Comparison of ENCODE assay signal across 8 cellular contexts in genomic region chr17:75876938-75877751, GRCh38. TPM values are rescaled to one million over a fixed set of nuclear protein-coding genes. Genes with fewer than 3 reads are reported as not detected.
DNase-seq lines count a peak whose midpoint lies in the region; ATAC-seq, FAIRE-seq and TF ChIP-seq lines count a peak whose summit lies in the region.

No MANE protein-coding gene starts in this region.

- TF ChIP-seq POLR2A in GM18505 (IDR thresholded peaks at IDR 0.05; ENCODE audit: borderline replicate concordance, extremely low read depth, insufficient read depth, insufficient read length), result peak; percentile 19

- peak overlapping the region; percentile 54 for H3K27ac ChIP-seq in SJSA1
- H3K27ac ChIP-seq in kidney (ENCODE audit: low read depth in 2 of 2, low read length in 2 of 2), result peak overlapping the region; percentile 95 to 96
- H3K27ac ChIP-seq in skeletal muscle tissue (ENCODE audit: low read depth, low read length), result peak overlapping the region; percentile 96

- peaks cover 44% of the 10 kb centered on the region for H3K4me1 ChIP-seq in SJSA1 (replicated peaks)
- H3K4me1 ChIP-seq in kidney (ENCODE audit: control insufficient read depth in 1 of 2, insufficient read depth in 1 of 2, low read depth in 1 of 2, low read length in 2 of 2), result peaks cover 27 to 36% of the 10 kb centered on the region in 2 donors
- peaks cover 51 to 73% (median 60%) of the 10 kb centered on the region in 3 donors for H3K4me1 ChIP-seq in skeletal muscle tissue (ENCODE audit: control insufficient read depth in 3 of 3, insufficient read depth in 3 of 3, low read length in 3 of 3)

- in situ Hi-C loops in ACHN (cut with HindIII; ENCODE audit: low pct_ligation_motif_present, low pct_unique_long_range_greater_than_20kb, low sequenced_read_pairs), result no loop called here

- intact Hi-C loops in kidney (cut with DNase I), result no loop called here

- H3K4me3 ChIP-seq in SJSA1, result peak overlapping the region; percentile 47
- peak overlapping the region; percentile 66 to 72 for H3K4me3 ChIP-seq in kidney (ENCODE audit: low read length in 2 of 2)
- peak overlapping the region; percentile 79 to 84 (median 79) for H3K4me3 ChIP-seq in skeletal muscle tissue (ENCODE audit: low read length in 3 of 3)

- TF ChIP-seq CTCF in kidney (IDR thresholded peaks at IDR 0.05; ENCODE audit: borderline replicate concordance, extremely low read depth, insufficient read depth), result peak; percentile 25

- peak overlapping the region; percentile 74 to 83 for H3K9ac ChIP-seq in kidney (ENCODE audit: low read length in 2 of 2)
- H3K9ac ChIP-seq in skeletal muscle tissue (ENCODE audit: low read depth in 1 of 3, low read length in 3 of 3), result peak overlapping the region; percentile 87 to 90 (median 87)

- DNase-seq in ACHN (peak; percentile 95), SJSA1 (ENCODE audit: low read depth in 1 of 2, low spot score in 2 of 2) (peak; percentile 97 to 99), cerebellum (ENCODE audit: low spot score) (peak; percentile 65), kidney (peak; percentile 97)

- no peak for FAIRE-seq in kidney (lab: Jason Lieb, UNC)

- no peak for ATAC-seq in GM18505 (IDR thresholded peaks at IDR 0.05; ENCODE audit: unreplicated experiment)
- no peak for ATAC-seq in HG03135 (IDR thresholded peaks at IDR 0.05; ENCODE audit: unreplicated experiment)
- no peak for ATAC-seq in GM18519 (IDR thresholded peaks at IDR 0.05; ENCODE audit: low FRiP score, unreplicated experiment)

- H3K27me3 ChIP-seq in SJSA1 (replicated peaks) (no peaks in the 10 kb centered on the region), skeletal muscle tissue (ENCODE audit: control insufficient read depth in 3 of 3, insufficient read depth in 3 of 3, low read length in 3 of 3) (no peaks in the 10 kb centered on the region)

- H3K36me3 ChIP-seq in SJSA1 (peaks cover 12% of the 10 kb centered on the region; the same call in 1 of the 2 replicates), kidney (ENCODE audit: control insufficient read depth in 1 of 2, insufficient read depth in 2 of 2, low read length in 2 of 2) (peaks cover 0 to 7% of the 10 kb centered on the region in 2 donors), skeletal muscle tissue (ENCODE audit: control insufficient read depth in 3 of 3, insufficient read depth in 3 of 3, low read length in 3 of 3) (peaks cover 0 to 11% (median 5%) of the 10 kb centered on the region in 3 donors)

- H3K9me3 ChIP-seq in SJSA1 (replicated peaks), result 0 out of 2 replicates have a peak, but pooled peaks cover 5% of the 10 kb centered on the region
- no peaks in the 10 kb centered on the region for H3K9me3 ChIP-seq in kidney (ENCODE audit: control insufficient read depth in 1 of 2, low read length in 2 of 2)
- no peaks in the 10 kb centered on the region for H3K9me3 ChIP-seq in skeletal muscle tissue (ENCODE audit: control insufficient read depth in 3 of 3, low read length in 3 of 3)

RNA-seq across cellular contexts. Expression of gene TRIM47, which starts 1.2 kb away (rescaled TPM):
- 11.9 and 17.5 TPM in 2 replicates for total RNA-seq in SJSA1 (2014; rRNA removed; shearing (Covaris generic))
- total RNA-seq in cerebellum, result 9.9 TPM
- total RNA-seq in kidney, result 118 TPM
- 95.0 TPM for polyA plus RNA-seq in kidney (ENCODE audit: insufficient read depth, low read depth, low replicate concordance)
- 23.5 TPM for total RNA-seq in skeletal muscle tissue

RNA-seq across cellular contexts. Expression of gene TRIM65, which starts 19.6 kb away (rescaled TPM):
- 11.9 and 17.6 TPM in 2 replicates for total RNA-seq in SJSA1 (2014; rRNA removed; shearing (Covaris generic))
- total RNA-seq in cerebellum (8.1 TPM), kidney (23.6 TPM), skeletal muscle tissue (20.4 TPM)
- 11.5 TPM for polyA plus RNA-seq in kidney (ENCODE audit: insufficient read depth, low read depth, low replicate concordance)

RNA-seq across cellular contexts. Expression of gene WBP2, which starts 22.0 kb away (rescaled TPM):
- 22.6 and 28.8 TPM in 2 replicates for total RNA-seq in SJSA1 (2014; rRNA removed; shearing (Covaris generic))
- total RNA-seq in cerebellum, result 26.0 TPM
- total RNA-seq in kidney, result 135 TPM
- polyA plus RNA-seq in kidney (ENCODE audit: insufficient read depth, low read depth, low replicate concordance), result 151 TPM
- total RNA-seq in skeletal muscle tissue, result 17.7 TPM

RNA-seq across cellular contexts. Expression of gene MRPL38, which starts 27.5 kb away (rescaled TPM):
- 54.0 and 55.7 TPM in 2 replicates for total RNA-seq in SJSA1 (2014; rRNA removed; shearing (Covaris generic))
- total RNA-seq in cerebellum, result 27.0 TPM
- 89.8 TPM for total RNA-seq in kidney
- polyA plus RNA-seq in kidney (ENCODE audit: insufficient read depth, low read depth, low replicate concordance), result 114 TPM
- total RNA-seq in skeletal muscle tissue, result 32.9 TPM

RNA-seq across cellular contexts. Expression of gene UNC13D, which starts 32.9 kb away (rescaled TPM):
- not detected in 2 replicates for total RNA-seq in SJSA1 (2014; rRNA removed; shearing (Covaris generic))
- total RNA-seq in cerebellum, result 1.6 TPM
- 26.1 TPM for total RNA-seq in kidney
- polyA plus RNA-seq in kidney (ENCODE audit: insufficient read depth, low read depth, low replicate concordance), result 3.8 TPM
- total RNA-seq in skeletal muscle tissue, result 1.6 TPM
